ENCODE assay signal across 1 cellular context in the genomic region with DNA sequence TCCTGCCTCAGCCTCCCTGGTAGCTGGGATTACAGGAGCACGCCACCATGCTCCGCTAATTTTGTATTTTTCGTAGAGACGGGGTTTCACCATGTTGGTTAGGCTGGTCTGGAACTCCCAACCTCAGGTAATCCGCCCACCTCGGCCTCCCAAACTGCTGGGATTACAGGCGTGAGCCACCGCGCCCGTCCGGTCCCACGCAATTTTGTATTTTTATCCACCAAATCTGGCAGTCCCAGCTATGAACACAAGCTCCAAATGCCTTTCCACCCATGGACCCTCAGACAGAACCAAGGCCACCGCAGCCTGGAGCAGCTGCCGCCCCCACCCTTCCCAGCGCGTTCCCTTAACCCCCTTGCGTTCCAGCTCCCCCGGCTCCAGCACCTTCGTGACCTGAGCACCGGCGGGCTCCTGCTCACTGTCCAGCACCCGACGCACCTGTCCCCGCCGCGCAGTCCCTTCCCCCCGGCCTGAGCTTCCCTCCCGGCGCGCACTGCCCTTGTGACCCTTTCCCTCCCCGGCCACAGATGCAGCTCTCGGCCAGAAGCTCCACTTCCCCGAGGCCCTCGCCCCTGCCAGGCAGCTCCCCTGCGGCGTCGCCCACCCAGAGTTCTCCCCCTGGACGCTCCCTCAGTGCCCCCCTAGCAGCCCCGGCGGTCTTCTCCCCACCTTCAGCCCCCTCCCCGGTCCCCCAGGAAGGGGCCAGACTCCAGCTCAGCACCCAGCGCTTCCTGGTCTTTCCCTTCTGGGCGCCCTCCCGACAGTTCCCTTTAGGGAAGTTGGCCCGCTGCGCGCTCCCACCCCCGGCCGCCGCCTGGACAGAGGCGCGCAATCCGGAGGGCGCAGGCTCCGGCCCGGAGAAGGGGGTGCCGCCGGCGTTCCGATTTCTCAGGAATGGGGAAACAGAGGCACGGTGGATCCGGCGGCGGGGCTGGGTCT.
TF ChIP-seq lines count a peak whose summit lies in the region.

No MANE protein-coding gene starts in this region.

TF ChIP-seq in IMR-90, 13 proteins besides CTCF, POLR2A, EP300 and RAD21:
- TF ChIP-seq NFE2L2 (IDR thresholded peaks at IDR 0.05; ENCODE audit: low read depth, low read length) (no peak), RFX5 (IDR thresholded peaks at IDR 0.05; ENCODE audit: low read depth, low read length) (no peak), MAFK (IDR thresholded peaks at IDR 0.05; ENCODE audit: low read depth, low read length) (no peak), RCOR1 (IDR thresholded peaks at IDR 0.05; ENCODE audit: insufficient replicate concordance, low read length) (no peak), USF2 (IDR thresholded peaks at IDR 0.05; ENCODE audit: low read depth, low read length) (no peak), MAZ (IDR thresholded peaks at IDR 0.05; ENCODE audit: borderline replicate concordance, low read depth, low read length) (no peak), ELK1 (IDR thresholded peaks at IDR 0.05; ENCODE audit: borderline replicate concordance, low read depth, low read length) (no peak), MXI1 (IDR thresholded peaks at IDR 0.05; ENCODE audit: borderline replicate concordance, low read depth, low read length) (no peak), FOS (IDR thresholded peaks at IDR 0.05; ENCODE audit: low read depth, low read length) (no peak), CEBPB (IDR thresholded peaks at IDR 0.05; ENCODE audit: low read depth, low read length) (no peak)
